ENCODE assay signal across 32 cellular contexts in the genomic region with DNA sequence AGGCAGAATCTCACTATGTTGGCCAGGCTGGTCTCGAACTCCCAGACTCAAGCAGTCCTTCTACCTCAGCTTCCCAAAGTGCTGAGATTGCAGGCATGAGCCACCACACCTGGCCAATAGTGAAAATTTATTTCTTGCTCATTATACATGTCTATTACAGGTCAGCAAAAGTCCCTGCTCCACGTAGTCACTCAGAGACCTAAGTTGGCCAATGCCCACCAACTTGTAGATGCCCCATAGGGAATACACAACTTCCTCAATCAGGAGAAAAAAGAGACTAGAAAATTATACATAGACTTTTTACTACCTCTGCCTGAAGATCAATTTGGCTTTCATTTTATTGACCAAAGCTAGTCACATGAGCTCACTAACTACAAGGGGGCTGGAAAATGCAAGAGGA. TPM values are rescaled to one million over a fixed set of nuclear protein-coding genes. Genes with fewer than 3 reads are reported as not detected.
"Had no signal": no experiment of that assay in that cellular context is flagged by ENCODE, and none has a peak within 500 bp of the region (broad histone marks: within the 10 kb centered on the region; RNA-seq: fewer than 3 reads in every experiment).

No MANE protein-coding gene starts in this region.

- H2AFZ ChIP-seq: hepatocyte had no signal

- H3K36me3 ChIP-seq: left ventricle myocardium inferior, pancreas, prostate gland, sigmoid colon, suprapubic skin, thoracic aorta, tibial artery, uterus had no signal

- H3K27me3 ChIP-seq: hepatocyte, pancreas, sigmoid colon, suprapubic skin, tibial artery, uterus had no signal

- H3K36me3 Mint-ChIP-seq: type B pancreatic cell had no signal

- H3K79me2 ChIP-seq: hepatocyte had no signal

- H3K4me2 ChIP-seq: hepatocyte had no signal

- H3K9me3 ChIP-seq: left ventricle myocardium inferior, mucosa of descending colon, pancreas, prostate gland, sigmoid colon, suprapubic skin, thoracic aorta, tibial artery, uterus had no signal

- H3K4me1 Mint-ChIP-seq: nephron, neural crest cell had no signal

- ATAC-seq: mucosa of descending colon; naive thymus-derived CD8-positive, alpha-beta T cell; pancreas; right cardiac atrium had no signal

- H3K4me3 Mint-ChIP-seq: naive thymus-derived CD8-positive, alpha-beta T cell; nephron; neural crest cell; stimulated activated naive CD8-positive, alpha-beta T cell treated with anti-CD3 and anti-CD28 coated beads, Interleukin-15, Interleukin-2, amounts not matched to agents 100 ng/mL and 50 ng/mL, for 24 hours; type B pancreatic cell had no signal

- H3K4me1 ChIP-seq: left ventricle myocardium inferior, pancreas, prostate gland, sigmoid colon, suprapubic skin, tibial artery, uterus had no signal

- H3K27ac Mint-ChIP-seq: naive thymus-derived CD8-positive, alpha-beta T cell; nephron; stimulated activated naive CD8-positive, alpha-beta T cell treated with anti-CD3 and anti-CD28 coated beads, Interleukin-15, Interleukin-2, amounts not matched to agents 100 ng/mL and 50 ng/mL, for 24 hours; type B pancreatic cell had no signal

- H3K27ac ChIP-seq: hepatocyte, left ventricle myocardium inferior, pancreas, prostate gland, sigmoid colon, suprapubic skin, thoracic aorta, tibial artery, uterus had no signal

- H3K9me3 Mint-ChIP-seq: stimulated activated naive CD8-positive, alpha-beta T cell treated with anti-CD3 and anti-CD28 coated beads, Interleukin-15, Interleukin-2, amounts not matched to agents 100 ng/mL and 50 ng/mL, for 24 hours had no signal

- H3K4me3 ChIP-seq: hepatocyte, left ventricle myocardium inferior, lung, mucosa of descending colon, pancreas, prostate gland, sigmoid colon, suprapubic skin, thoracic aorta, tibial artery, uterus had no signal

- DNase-seq: islet precursor cell; left ventricle myocardium inferior; midbrain; mucosa of descending colon; naive thymus-derived CD8-positive, alpha-beta T cell; nucleus accumbens; pancreas; posterior cingulate gyrus; retina; right cardiac atrium; sigmoid colon; small intestine; stimulated activated CD4-positive, alpha-beta T cell treated with anti-CD3 and anti-CD28 coated beads, Interleukin-1b, Interleukin-23, amount 100 ng/mL, for 48 hours; stimulated activated CD4-positive, alpha-beta T cell treated with anti-CD3 and anti-CD28 coated beads, Interleukin-2, amount 100 ng/mL, for 48 hours; stimulated activated naive CD4-positive, alpha-beta T cell; tibial artery; uterus had no signal

RNA-seq across cellular contexts. Expression of gene CGA, which starts 22.0 kb away (rescaled TPM):
- total RNA-seq: kidney epithelial cell; left ventricle myocardium inferior; lung; mesenteric fat pad; mucosa of descending colon; myocyte; naive thymus-derived CD8-positive, alpha-beta T cell; neural crest cell; osteoblast; sigmoid colon; subcutaneous adipose tissue; thoracic aorta; ureter; uterus had no signal
- polyA plus RNA-seq: lung; naive thymus-derived CD8-positive, alpha-beta T cell; pancreas; sigmoid colon; small intestine had no signal
